In the genomic region with DNA sequence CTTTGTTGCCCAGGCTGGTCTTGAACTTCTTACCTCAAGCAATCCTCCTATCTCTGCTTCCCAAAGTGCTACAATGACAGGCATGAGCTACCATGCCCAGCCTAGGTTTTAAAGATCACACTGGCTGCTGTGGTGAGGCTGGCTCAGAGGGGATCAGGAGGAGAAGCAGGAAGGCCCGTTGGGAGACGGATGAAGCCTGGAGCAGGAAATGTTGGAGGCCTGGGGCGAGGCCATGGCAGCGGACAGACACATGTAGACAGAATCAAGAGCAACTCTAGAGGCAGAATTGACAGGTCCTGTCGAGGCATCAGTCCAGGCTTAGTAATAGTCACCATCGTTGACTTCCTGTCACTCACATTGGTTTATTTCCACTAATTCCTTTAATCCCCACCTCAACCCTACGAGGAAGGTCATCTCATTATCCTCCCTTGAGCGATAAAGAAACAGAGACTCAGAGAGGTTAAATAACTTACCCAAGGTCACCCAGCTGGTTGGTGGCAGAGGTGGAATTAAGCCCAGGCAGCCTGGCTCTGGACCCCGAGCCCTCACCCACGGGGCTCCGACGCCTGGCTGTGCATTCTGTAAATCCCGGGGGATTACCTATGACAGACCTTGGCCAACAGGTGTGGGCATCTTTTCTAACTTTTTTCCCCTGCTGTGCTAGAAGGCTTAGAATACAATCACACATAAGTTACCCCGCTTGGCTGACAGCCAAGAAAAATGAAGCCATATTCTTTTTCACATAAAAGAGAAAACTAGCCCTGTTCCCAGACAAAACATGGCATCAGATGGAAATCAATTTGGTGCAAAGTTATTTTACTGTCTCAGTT, we compare ENCODE assay signal across 25 cellular contexts.
DNase-seq lines count a peak whose midpoint lies in the region; ATAC-seq, FAIRE-seq and TF ChIP-seq lines count a peak whose summit lies in the region.
"Had no signal": no experiment of that assay in that cellular context is flagged by ENCODE, and none has a peak within 500 bp of the region (broad histone marks: within the 10 kb centered on the region; RNA-seq: fewer than 3 reads in every experiment).

No MANE protein-coding gene starts in this region.

- H3K4me3 Mint-ChIP-seq in H9 = no peak overlapping the region
- H3K4me3 Mint-ChIP-seq: activated CD8-positive, alpha-beta memory T cell treated with anti-CD3 and anti-CD28 coated beads, Interleukin-2, amount 10 ng/mL, durations not matched to agents 7 days and 5 days; activated T-cell treated with anti-CD3 and anti-CD28 coated beads, Interleukin-2, amount 50 U/mL, for 72 hours; nephron; stimulated activated naive B cell treated with anti-CD40 and anti-IgM and Interleukin-4, amounts not matched to agents 10 μg/mL and 1 μg/mL and 100 μg/mL, for 72 hours; type B pancreatic cell had no signal

- H3K4me1 ChIP-seq in H9 (ENCODE audit: insufficient read depth, low read length) = no peaks in the 10 kb centered on the region; the same call in 1 of the 2 replicates
- peaks cover 7 to 33% (median 9%) of the 10 kb centered on the region in 3 donors for H3K4me1 ChIP-seq in esophagus squamous epithelium
- H3K4me1 ChIP-seq: ascending aorta; BLaER1 treated with 17β-estradiol and CSF1 and Interleukin-3, amounts not matched to agents 10 nM and 100 nM had no signal

- no peak overlapping the region for H3K56ac ChIP-seq in H9 (ENCODE audit: insufficient read length, low read depth, low read length)

- no peak overlapping the region for H2BK20ac ChIP-seq in H9 (ENCODE audit: low read depth, low read length, poor library complexity, severe bottlenecking)

- TF ChIP-seq CTCF in D721Med (IDR thresholded peaks at IDR 0.05; ENCODE audit: insufficient read depth, missing control alignments) = no peak
- TF ChIP-seq CTCF in H9 (conservative IDR thresholded peaks at IDR 0.05) = no peak
- no peak for TF ChIP-seq CTCF in esophagus squamous epithelium (IDR thresholded peaks at IDR 0.05)

- FAIRE-seq in D721Med (lab: Jason Lieb, UNC) = peak; percentile 58
- FAIRE-seq: colon, H1 had no signal

- no peak overlapping the region for H4K91ac ChIP-seq in H9 (ENCODE audit: insufficient read length, low read depth, low read length)

- no peak overlapping the region for H2BK5ac ChIP-seq in H9 (ENCODE audit: insufficient read length, low read length)

- H3K27ac ChIP-seq in H9 (ENCODE audit: insufficient read length, low read depth, low read length) = no peak overlapping the region
- H3K27ac ChIP-seq in esophagus squamous epithelium = peak overlapping the region; percentile 21 to 59 (median 38)
- H3K27ac ChIP-seq: ascending aorta; BLaER1 treated with 17β-estradiol and CSF1 and Interleukin-3, amounts not matched to agents 10 nM and 100 nM; SK-N-MC had no signal

- no peak for ATAC-seq in GM19324 (IDR thresholded peaks at IDR 0.05; ENCODE audit: low FRiP score, unreplicated experiment)
- ATAC-seq in HG02642 (IDR thresholded peaks at IDR 0.05; ENCODE audit: poor library complexity, unreplicated experiment) = no peak
- ATAC-seq: activated CD8-positive, alpha-beta memory T cell treated with anti-CD3 and anti-CD28 coated beads, Interleukin-2, amount 10 ng/mL, durations not matched to agents 7 days and 5 days; activated T-cell treated with anti-CD3 and anti-CD28 coated beads, Interleukin-2, amount 50 U/mL, for 72 hours; stimulated activated naive B cell treated with anti-CD40 and anti-IgM and Interleukin-4, amounts not matched to agents 10 μg/mL and 1 μg/mL and 100 μg/mL, for 72 hours had no signal

- H2AK5ac ChIP-seq in H9 (ENCODE audit: insufficient read length, low read length) = no peak overlapping the region

- no peak overlapping the region for H3K4ac ChIP-seq in H9 (ENCODE audit: low read depth, low read length)

- no peak overlapping the region for H3T11ph ChIP-seq in H9 (ENCODE audit: low read length)

- H4K5ac ChIP-seq in H9 (ENCODE audit: insufficient read length, low read depth, low read length) = no peak overlapping the region

- H3K9ac ChIP-seq in H9 (ENCODE audit: extremely low read depth, insufficient read length, low read length) = no peak overlapping the region
- H3K9ac ChIP-seq: BLaER1 treated with 17β-estradiol and CSF1 and Interleukin-3, amounts not matched to agents 10 nM and 100 nM had no signal

- no peak overlapping the region for H2BK12ac ChIP-seq in H9 (ENCODE audit: insufficient read length, low read depth, low read length)

- peak overlapping the region in 2 of 3 experiments; percentile 49 to 86; a peak in 2 of 7 replicates for H3K27ac Mint-ChIP-seq in H9
- H3K27ac Mint-ChIP-seq: activated CD8-positive, alpha-beta memory T cell treated with anti-CD3 and anti-CD28 coated beads, Interleukin-2, amount 10 ng/mL, durations not matched to agents 7 days and 5 days; activated T-cell treated with anti-CD3 and anti-CD28 coated beads, Interleukin-2, amount 50 U/mL, for 72 hours; stimulated activated naive B cell treated with anti-CD40 and anti-IgM and Interleukin-4, amounts not matched to agents 10 μg/mL and 1 μg/mL and 100 μg/mL, for 72 hours; type B pancreatic cell had no signal

- no peak for TF ChIP-seq POLR2A in esophagus squamous epithelium (IDR thresholded peaks at IDR 0.05)

- no peak overlapping the region for H4K8ac ChIP-seq in H9 (replicated peaks; ENCODE audit: insufficient read length, low read depth, low read length)

- H3K36me3 Mint-ChIP-seq in H9 (ENCODE audit: insufficient read depth in 1 of 3, low read depth in 3 of 3) = peaks cover 0 to 8% (median 2%) of the 10 kb centered on the region in 3 experiments; a peak in 3 of 7 replicates
- H3K36me3 Mint-ChIP-seq: stimulated activated naive B cell treated with anti-CD40 and anti-IgM and Interleukin-4, amounts not matched to agents 10 μg/mL and 1 μg/mL and 100 μg/mL, for 72 hours had no signal

- no peaks in the 10 kb centered on the region for H3K79me2 ChIP-seq in H9 (ENCODE audit: insufficient read depth, low read length)

- H4K20me1 ChIP-seq in H9 (ENCODE audit: control insufficient read depth, insufficient read depth, insufficient read length) = no peaks in the 10 kb centered on the region
- H4K20me1 ChIP-seq: BLaER1 treated with 17β-estradiol and CSF1 and Interleukin-3, amounts not matched to agents 10 nM and 100 nM had no signal

- no peak overlapping the region for H3K14ac ChIP-seq in H9 (ENCODE audit: insufficient read depth, low read length)

- DNase-seq in D721Med (ENCODE audit: insufficient read length, low spot score) = peak; percentile 51
- no peak for DNase-seq in H9
- DNase-seq in NCI-H345 (lab: John Stamatoyannopoulos, UW) = peak; percentile 33
- no peak for DNase-seq in esophagus squamous epithelium (lab: John Stamatoyannopoulos, UW)
- no peak for DNase-seq in activated CD8-positive, alpha-beta memory T cell treated with anti-CD3 and anti-CD28 coated beads, Interleukin-2, amount 50 U/mL, for 48 hours
- DNase-seq: activated CD4-positive, alpha-beta T cell treated with anti-CD3 and anti-CD28 coated beads, Interleukin-2, amount 50 U/mL, for 4 hours; activated CD8-positive, alpha-beta memory T cell treated with anti-CD3 and anti-CD28 coated beads, Interleukin-2, amount 10 ng/mL, durations not matched to agents 7 days and 5 days; activated T-cell treated with anti-CD3 and anti-CD28 coated beads, Interleukin-2, amount 50 U/mL, for 72 hours; effector CD4-positive, alpha-beta T cell; Karpas-422; mammary epithelial cell; NCI-H1436 treated with DMSO at 0.1 percent for 48 hours; NCI-H226; NK-92 treated with Interleukin-12 subunit alpha and Interleukin-12 subunit beta, amount 100 ng/mL, for 24 hours; stimulated activated naive B cell treated with anti-CD40 and anti-IgM and Interleukin-4, amounts not matched to agents 10 μg/mL and 1 μg/mL and 100 μg/mL, for 72 hours; substantia nigra had no signal

- H3K23me2 ChIP-seq in H9 (ENCODE audit: insufficient read length, low read depth, low read length, poor library complexity, severe bottlenecking) = no peaks in the 10 kb centered on the region

- H3K9me3 ChIP-seq in H9 (ENCODE audit: control insufficient read depth, low read depth, low read length) (no peaks in the 10 kb centered on the region), esophagus squamous epithelium (peaks cover 0 to 4% (median 0%) of the 10 kb centered on the region in 3 donors)
- H3K9me3 ChIP-seq: ascending aorta had no signal

- no CpG with 5 or more reads among the region's 14 CpGs for WGBS in H9 (ENCODE audit: extremely low coverage, insufficient read length, low lambda C conversion rate)
- WGBS in esophagus squamous epithelium, 2 donors = 40 to 50% methylated on average over 12 of the region's 14 CpGs

- no peak overlapping the region for H2BK120ac ChIP-seq in H9 (ENCODE audit: low read depth, low read length, poor library complexity, severe bottlenecking)

- H3K4me2 ChIP-seq in H9 (ENCODE audit: insufficient read depth, insufficient read length, low read length) = no peak overlapping the region
- H3K4me2 ChIP-seq: BLaER1 treated with 17β-estradiol and CSF1 and Interleukin-3, amounts not matched to agents 10 nM and 100 nM had no signal

- H3K23ac ChIP-seq in H9 (ENCODE audit: insufficient read length, low read depth, low read length) = no peak overlapping the region

- H3K4me3 ChIP-seq in esophagus squamous epithelium = no peak overlapping the region
- H3K4me3 ChIP-seq: ascending aorta; BLaER1 treated with 17β-estradiol and CSF1 and Interleukin-3, amounts not matched to agents 10 nM and 100 nM; SK-N-MC had no signal

- no peak overlapping the region for H3K18ac ChIP-seq in H9 (ENCODE audit: insufficient read length, low read depth, low read length)

- H3K79me1 ChIP-seq in H9 (ENCODE audit: insufficient read depth, low read depth, low read length, poor library complexity, severe bottlenecking) = no peaks in the 10 kb centered on the region

- H3K27me3 ChIP-seq in H9 (ENCODE audit: insufficient read depth, low read length) (no peaks in the 10 kb centered on the region), esophagus squamous epithelium (no peaks in the 10 kb centered on the region)
- H3K27me3 ChIP-seq: ascending aorta; BLaER1 treated with 17β-estradiol and CSF1 and Interleukin-3, amounts not matched to agents 10 nM and 100 nM had no signal

- peaks cover 0 to 3% of the 10 kb centered on the region in 2 experiments; a peak in 3 of 5 replicates for H3K9me3 Mint-ChIP-seq in H9

- no peak overlapping the region for H2BK15ac ChIP-seq in H9 (ENCODE audit: low read depth, low read length)

- H3K27me3 Mint-ChIP-seq in H9 (ENCODE audit: low read depth) = peaks cover 3% of the 10 kb centered on the region

- no peak overlapping the region for H2AFZ ChIP-seq in H9 (ENCODE audit: low read length)

- peaks cover 0 to 46% (median 3%) of the 10 kb centered on the region in 3 donors for H3K36me3 ChIP-seq in esophagus squamous epithelium
- H3K36me3 ChIP-seq: ascending aorta; BLaER1 treated with 17β-estradiol and CSF1 and Interleukin-3, amounts not matched to agents 10 nM and 100 nM had no signal

- peaks cover 0 to 4% of the 10 kb centered on the region in 2 experiments; a peak in 2 of 4 replicates for H3K4me1 Mint-ChIP-seq in H9
- H3K4me1 Mint-ChIP-seq: stimulated activated naive B cell treated with anti-CD40 and anti-IgM and Interleukin-4, amounts not matched to agents 10 μg/mL and 1 μg/mL and 100 μg/mL, for 72 hours had no signal

- intact Hi-C loops in esophagus squamous epithelium (cut with DNase I) = no loop called here

Comparison
In these comparisons a context has a peak if more than half of its experiments do, and no peak if none do; other contexts are left out.
1. DNase-seq: peak in D721Med (single experiment) and NCI-H345 (single experiment); none in H9 (single experiment), esophagus squamous epithelium (single experiment) and activated CD8-positive, alpha-beta memory T cell treated with anti-CD3 and anti-CD28 coated beads, Interleukin-2, amount 50 U/mL, for 48 hours (single experiment).